1 cellular context compared by ENCODE assay signal in the genomic region with DNA sequence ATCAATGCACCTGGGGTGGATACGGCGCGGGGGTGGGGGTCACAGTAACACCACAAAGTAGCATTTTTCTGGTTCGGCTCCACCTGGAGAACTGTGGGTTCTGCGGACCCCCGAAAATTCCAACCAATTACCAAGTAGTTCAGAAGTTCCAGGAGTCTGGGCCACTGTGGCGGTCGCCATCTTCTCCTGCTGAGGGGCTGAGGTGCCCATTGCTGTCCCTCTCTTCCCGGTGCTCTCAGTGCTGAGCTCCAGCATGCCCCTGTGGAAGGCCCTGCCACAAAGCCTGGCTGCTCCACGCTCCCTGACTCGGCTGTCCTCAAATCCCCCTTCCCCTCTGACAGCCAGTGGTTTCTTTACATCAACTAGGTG.
TF ChIP-seq lines count a peak whose summit lies in the region.

No MANE protein-coding gene starts in this region.

TF ChIP-seq in H1, 55 proteins besides CTCF, POLR2A, EP300 and RAD21:
- TF ChIP-seq CBX8 (IDR thresholded peaks at IDR 0.05; ENCODE audit: borderline replicate concordance, low read depth, low read length) = no peak
- no peak for TF ChIP-seq SIX5 (IDR thresholded peaks at IDR 0.05; ENCODE audit: low read depth, low read length)
- no peak for TF ChIP-seq NANOG (IDR thresholded peaks at IDR 0.05; ENCODE audit: insufficient read depth, low read depth, low read length, poor library complexity, severe bottlenecking)
- TF ChIP-seq ASH2L (IDR thresholded peaks at IDR 0.05; ENCODE audit: low read length) = no peak
- no peak for TF ChIP-seq SAP30 (IDR thresholded peaks at IDR 0.05; ENCODE audit: insufficient read depth, insufficient replicate concordance, low read length)
- TF ChIP-seq CBX5 (IDR thresholded peaks at IDR 0.05; ENCODE audit: low read depth, low read length) = no peak
- TF ChIP-seq CHD2 (IDR thresholded peaks at IDR 0.05; ENCODE audit: low read length) = no peak
- no peak for TF ChIP-seq TEAD4 (IDR thresholded peaks at IDR 0.05; ENCODE audit: low read depth, low read length)
TF ChIP-seq in H1: peak in this region for 0.
